1 cellular context compared by ENCODE assay signal in the genomic region with DNA sequence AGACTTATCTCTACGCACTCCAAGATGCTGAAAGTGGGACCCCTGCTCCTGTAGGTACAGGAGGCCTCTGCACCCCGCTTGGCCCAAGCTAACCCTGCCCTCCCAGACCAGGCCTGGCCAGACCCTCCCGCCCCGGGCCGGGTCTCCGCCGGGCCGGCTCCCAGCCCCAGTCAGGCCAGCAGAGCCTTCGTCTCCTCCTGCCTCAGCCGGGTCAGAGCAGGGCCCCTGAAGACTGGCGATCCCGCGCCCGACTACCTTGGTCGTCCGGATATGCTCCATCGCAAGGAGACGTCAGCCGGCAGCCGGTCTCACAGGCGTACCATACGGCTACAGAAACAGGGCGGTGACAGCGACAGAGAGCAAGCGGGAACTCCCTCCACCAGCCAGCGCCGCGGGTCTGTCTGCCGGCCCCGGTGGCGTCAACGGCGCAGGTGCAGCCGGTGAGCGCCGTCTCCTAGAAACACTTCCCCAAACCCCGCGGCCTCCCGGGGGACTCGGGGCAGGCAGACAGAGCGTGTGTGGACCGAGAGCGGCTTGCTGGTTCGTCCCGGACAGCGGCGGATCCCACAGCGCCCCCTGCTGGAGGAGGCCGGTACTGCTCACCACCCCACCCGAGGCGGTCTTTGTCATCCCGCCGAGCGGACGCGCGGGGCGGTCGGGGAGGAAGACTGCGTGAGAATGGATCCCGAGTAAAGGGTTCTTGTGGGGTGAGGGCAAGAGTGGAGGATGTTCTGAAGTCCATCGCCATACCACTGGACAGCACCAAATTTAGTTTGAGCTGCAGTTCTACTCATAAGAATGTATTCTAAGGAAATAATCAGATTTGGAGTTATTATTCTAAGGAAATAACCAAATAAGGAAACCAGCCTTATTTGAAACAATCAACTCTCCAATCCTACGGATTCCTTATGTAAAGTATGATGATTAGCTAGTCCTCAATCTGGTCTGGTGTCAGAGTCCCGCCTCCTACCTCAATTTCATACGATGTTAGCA.
A peak's percentile ranks its signal among the peaks of the same experiment; 100 is the strongest.
TF ChIP-seq lines count a peak whose summit lies in the region.

A gene (minus strand): TSS at position 520 of the 993 bp plus-strand sequence. CDS start 241 bp downstream, at position 279.

TF ChIP-seq in HepG2, 621 proteins besides CTCF, POLR2A, EP300 and RAD21 (continued from another document and continues in another):
- TF ChIP-seq, protein P1, sequence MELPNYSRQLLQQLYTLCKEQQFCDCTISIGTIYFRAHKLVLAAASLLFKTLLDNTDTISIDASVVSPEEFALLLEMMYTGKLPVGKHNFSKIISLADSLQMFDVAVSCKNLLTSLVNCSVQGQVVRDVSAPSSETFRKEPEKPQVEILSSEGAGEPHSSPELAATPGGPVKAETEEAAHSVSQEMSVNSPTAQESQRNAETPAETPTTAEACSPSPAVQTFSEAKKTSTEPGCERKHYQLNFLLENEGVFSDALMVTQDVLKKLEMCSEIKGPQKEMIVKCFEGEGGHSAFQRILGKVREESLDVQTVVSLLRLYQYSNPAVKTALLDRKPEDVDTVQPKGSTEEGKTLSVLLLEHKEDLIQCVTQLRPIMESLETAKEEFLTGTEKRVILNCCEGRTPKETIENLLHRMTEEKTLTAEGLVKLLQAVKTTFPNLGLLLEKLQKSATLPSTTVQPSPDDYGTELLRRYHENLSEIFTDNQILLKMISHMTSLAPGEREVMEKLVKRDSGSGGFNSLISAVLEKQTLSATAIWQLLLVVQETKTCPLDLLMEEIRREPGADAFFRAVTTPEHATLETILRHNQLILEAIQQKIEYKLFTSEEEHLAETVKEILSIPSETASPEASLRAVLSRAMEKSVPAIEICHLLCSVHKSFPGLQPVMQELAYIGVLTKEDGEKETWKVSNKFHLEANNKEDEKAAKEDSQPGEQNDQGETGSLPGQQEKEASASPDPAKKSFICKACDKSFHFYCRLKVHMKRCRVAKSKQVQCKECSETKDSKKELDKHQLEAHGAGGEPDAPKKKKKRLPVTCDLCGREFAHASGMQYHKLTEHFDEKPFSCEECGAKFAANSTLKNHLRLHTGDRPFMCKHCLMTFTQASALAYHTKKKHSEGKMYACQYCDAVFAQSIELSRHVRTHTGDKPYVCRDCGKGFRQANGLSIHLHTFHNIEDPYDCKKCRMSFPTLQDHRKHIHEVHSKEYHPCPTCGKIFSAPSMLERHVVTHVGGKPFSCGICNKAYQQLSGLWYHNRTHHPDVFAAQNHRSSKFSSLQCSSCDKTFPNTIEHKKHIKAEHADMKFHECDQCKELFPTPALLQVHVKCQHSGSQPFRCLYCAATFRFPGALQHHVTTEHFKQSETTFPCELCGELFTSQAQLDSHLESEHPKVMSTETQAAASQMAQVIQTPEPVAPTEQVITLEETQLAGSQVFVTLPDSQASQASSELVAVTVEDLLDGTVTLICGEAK (IDR thresholded peaks at IDR 0.05) = no peak
- TF ChIP-seq, protein P1 (CRISPR knock-in tag; IDR thresholded peaks at IDR 0.05) = peak; percentile 67; the same call in 1 of the 2 replicates
- TF ChIP-seq, protein P2, sequence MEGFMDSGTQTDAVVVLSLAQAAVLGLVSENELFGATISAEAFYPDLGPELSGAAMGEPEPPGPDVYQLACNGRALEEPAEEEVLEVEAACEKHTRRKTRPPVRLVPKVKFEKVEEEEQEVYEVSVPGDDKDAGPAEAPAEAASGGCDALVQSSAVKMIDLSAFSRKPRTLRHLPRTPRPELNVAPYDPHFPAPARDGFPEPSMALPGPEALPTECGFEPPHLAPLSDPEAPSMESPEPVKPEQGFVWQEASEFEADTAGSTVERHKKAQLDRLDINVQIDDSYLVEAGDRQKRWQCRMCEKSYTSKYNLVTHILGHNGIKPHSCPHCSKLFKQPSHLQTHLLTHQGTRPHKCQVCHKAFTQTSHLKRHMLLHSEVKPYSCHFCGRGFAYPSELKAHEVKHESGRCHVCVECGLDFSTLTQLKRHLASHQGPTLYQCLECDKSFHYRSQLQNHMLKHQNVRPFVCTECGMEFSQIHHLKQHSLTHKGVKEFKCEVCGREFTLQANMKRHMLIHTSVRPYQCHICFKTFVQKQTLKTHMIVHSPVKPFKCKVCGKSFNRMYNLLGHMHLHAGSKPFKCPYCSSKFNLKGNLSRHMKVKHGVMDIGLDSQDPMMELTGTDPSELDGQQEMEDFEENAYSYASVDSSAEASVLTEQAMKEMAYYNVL (CRISPR knock-in tag; IDR thresholded peaks at IDR 0.05; ENCODE audit: borderline replicate concordance) = no peak
- TF ChIP-seq KDM4B (CRISPR knock-in tag; IDR thresholded peaks at IDR 0.05) (no peak), ZNF747 (CRISPR knock-in tag; IDR thresholded peaks at IDR 0.05; ENCODE audit: borderline replicate concordance) (0 out of 2 replicates have a peak, but pooled peaks have one; percentile 79), GTF2F1 (IDR thresholded peaks at IDR 0.05; ENCODE audit: low read length) (no peak), HIVEP1 (CRISPR knock-in tag; IDR thresholded peaks at IDR 0.05) (peak; percentile 82), ZNF282 (IDR thresholded peaks at IDR 0.05; ENCODE audit: partially characterized antibody) (no peak), ZNF501 (CRISPR knock-in tag; IDR thresholded peaks at IDR 0.05) (peak; percentile 92), ZNF136 (CRISPR knock-in tag; IDR thresholded peaks at IDR 0.05; ENCODE audit: low read depth) (no peak), ETV6 (CRISPR knock-in tag; conservative IDR thresholded peaks at IDR 0.05) (no peak), DNMT1 (CRISPR knock-in tag; IDR thresholded peaks at IDR 0.05) (no peak), TMF1 (CRISPR knock-in tag; IDR thresholded peaks at IDR 0.05; ENCODE audit: low read depth) (0 out of 2 replicates have a peak, but pooled peaks have one; percentile 82), SP140L (CRISPR knock-in tag; IDR thresholded peaks at IDR 0.05; ENCODE audit: borderline replicate concordance) (no peak), ZNF441 (CRISPR knock-in tag; IDR thresholded peaks at IDR 0.05; ENCODE audit: borderline replicate concordance) (peak; percentile 31; the same call in 1 of the 2 replicates), NFATC3 (CRISPR knock-in tag; IDR thresholded peaks at IDR 0.05) (no peak), NR2F2 (IDR thresholded peaks at IDR 0.05; ENCODE audit: borderline replicate concordance, low read depth) (no peak), ZNF143 (CRISPR knock-in tag; IDR thresholded peaks at IDR 0.05) (no peak; the same call in 1 of the 2 replicates), GATAD2A (CRISPR knock-in tag; IDR thresholded peaks at IDR 0.05) (peak; percentile 48; the same call in 1 of the 2 replicates), KLF12 (CRISPR knock-in tag; IDR thresholded peaks at IDR 0.05; ENCODE audit: borderline replicate concordance) (no peak), ZNF614 (CRISPR knock-in tag; IDR thresholded peaks at IDR 0.05; ENCODE audit: borderline replicate concordance) (no peak), ADNP (CRISPR knock-in tag; IDR thresholded peaks at IDR 0.05) (no peak), KDM5B (CRISPR knock-in tag; IDR thresholded peaks at IDR 0.05; ENCODE audit: borderline replicate concordance) (peak; percentile 50; the same call in 1 of the 2 replicates)
- TF ChIP-seq, protein P3, sequence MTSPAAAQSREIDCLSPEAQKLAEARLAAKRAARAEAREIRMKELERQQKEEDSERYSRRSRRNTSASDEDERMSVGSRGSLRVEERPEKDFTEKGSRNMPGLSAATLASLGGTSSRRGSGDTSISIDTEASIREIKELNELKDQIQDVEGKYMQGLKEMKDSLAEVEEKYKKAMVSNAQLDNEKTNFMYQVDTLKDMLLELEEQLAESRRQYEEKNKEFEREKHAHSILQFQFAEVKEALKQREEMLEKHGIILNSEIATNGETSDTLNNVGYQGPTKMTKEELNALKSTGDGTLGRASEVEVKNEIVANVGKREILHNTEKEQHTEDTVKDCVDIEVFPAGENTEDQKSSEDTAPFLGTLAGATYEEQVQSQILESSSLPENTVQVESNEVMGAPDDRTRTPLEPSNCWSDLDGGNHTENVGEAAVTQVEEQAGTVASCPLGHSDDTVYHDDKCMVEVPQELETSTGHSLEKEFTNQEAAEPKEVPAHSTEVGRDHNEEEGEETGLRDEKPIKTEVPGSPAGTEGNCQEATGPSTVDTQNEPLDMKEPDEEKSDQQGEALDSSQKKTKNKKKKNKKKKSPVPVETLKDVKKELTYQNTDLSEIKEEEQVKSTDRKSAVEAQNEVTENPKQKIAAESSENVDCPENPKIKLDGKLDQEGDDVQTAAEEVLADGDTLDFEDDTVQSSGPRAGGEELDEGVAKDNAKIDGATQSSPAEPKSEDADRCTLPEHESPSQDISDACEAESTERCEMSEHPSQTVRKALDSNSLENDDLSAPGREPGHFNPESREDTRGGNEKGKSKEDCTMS (CRISPR knock-in tag; conservative IDR thresholded peaks at IDR 0.05) = no peak
- TF ChIP-seq, protein P4, sequence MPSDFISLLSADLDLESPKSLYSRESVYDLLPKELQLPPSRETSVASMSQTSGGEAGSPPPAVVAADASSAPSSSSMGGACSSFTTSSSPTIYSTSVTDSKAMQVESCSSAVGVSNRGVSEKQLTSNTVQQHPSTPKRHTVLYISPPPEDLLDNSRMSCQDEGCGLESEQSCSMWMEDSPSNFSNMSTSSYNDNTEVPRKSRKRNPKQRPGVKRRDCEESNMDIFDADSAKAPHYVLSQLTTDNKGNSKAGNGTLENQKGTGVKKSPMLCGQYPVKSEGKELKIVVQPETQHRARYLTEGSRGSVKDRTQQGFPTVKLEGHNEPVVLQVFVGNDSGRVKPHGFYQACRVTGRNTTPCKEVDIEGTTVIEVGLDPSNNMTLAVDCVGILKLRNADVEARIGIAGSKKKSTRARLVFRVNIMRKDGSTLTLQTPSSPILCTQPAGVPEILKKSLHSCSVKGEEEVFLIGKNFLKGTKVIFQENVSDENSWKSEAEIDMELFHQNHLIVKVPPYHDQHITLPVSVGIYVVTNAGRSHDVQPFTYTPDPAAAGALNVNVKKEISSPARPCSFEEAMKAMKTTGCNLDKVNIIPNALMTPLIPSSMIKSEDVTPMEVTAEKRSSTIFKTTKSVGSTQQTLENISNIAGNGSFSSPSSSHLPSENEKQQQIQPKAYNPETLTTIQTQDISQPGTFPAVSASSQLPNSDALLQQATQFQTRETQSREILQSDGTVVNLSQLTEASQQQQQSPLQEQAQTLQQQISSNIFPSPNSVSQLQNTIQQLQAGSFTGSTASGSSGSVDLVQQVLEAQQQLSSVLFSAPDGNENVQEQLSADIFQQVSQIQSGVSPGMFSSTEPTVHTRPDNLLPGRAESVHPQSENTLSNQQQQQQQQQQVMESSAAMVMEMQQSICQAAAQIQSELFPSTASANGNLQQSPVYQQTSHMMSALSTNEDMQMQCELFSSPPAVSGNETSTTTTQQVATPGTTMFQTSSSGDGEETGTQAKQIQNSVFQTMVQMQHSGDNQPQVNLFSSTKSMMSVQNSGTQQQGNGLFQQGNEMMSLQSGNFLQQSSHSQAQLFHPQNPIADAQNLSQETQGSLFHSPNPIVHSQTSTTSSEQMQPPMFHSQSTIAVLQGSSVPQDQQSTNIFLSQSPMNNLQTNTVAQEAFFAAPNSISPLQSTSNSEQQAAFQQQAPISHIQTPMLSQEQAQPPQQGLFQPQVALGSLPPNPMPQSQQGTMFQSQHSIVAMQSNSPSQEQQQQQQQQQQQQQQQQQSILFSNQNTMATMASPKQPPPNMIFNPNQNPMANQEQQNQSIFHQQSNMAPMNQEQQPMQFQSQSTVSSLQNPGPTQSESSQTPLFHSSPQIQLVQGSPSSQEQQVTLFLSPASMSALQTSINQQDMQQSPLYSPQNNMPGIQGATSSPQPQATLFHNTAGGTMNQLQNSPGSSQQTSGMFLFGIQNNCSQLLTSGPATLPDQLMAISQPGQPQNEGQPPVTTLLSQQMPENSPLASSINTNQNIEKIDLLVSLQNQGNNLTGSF (CRISPR knock-in tag; IDR thresholded peaks at IDR 0.05) = no peak
- TF ChIP-seq, protein P5, sequence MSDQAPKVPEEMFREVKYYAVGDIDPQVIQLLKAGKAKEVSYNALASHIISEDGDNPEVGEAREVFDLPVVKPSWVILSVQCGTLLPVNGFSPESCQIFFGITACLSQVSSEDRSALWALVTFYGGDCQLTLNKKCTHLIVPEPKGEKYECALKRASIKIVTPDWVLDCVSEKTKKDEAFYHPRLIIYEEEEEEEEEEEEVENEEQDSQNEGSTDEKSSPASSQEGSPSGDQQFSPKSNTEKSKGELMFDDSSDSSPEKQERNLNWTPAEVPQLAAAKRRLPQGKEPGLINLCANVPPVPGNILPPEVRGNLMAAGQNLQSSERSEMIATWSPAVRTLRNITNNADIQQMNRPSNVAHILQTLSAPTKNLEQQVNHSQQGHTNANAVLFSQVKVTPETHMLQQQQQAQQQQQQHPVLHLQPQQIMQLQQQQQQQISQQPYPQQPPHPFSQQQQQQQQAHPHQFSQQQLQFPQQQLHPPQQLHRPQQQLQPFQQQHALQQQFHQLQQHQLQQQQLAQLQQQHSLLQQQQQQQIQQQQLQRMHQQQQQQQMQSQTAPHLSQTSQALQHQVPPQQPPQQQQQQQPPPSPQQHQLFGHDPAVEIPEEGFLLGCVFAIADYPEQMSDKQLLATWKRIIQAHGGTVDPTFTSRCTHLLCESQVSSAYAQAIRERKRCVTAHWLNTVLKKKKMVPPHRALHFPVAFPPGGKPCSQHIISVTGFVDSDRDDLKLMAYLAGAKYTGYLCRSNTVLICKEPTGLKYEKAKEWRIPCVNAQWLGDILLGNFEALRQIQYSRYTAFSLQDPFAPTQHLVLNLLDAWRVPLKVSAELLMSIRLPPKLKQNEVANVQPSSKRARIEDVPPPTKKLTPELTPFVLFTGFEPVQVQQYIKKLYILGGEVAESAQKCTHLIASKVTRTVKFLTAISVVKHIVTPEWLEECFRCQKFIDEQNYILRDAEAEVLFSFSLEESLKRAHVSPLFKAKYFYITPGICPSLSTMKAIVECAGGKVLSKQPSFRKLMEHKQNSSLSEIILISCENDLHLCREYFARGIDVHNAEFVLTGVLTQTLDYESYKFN (CRISPR knock-in tag; conservative IDR thresholded peaks at IDR 0.05) = 0 out of 2 replicates have a peak, but pooled peaks have one; percentile 24
